35 cellular contexts compared by ENCODE assay signal in the genomic region with DNA sequence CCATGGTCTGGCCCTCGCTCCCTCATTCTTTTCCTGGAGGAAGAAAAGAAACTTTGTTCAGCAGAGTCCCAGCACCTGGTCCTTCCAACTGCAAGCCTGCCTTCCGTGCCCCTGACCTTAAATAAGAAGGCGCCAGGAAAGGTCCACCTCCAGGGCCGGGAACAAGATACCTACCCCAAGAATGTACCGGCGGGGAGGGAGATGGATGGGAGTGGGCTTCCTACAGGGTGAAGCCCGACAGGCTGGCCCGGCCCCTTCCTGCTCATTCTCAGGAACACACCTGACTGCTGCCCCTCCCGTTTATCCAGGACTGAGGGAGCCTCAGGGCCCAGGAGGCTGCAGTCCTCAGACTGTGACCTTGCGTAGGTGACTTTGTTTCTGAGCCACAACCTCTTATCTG.
"Had no signal": no experiment of that assay in that cellular context is flagged by ENCODE, and none has a peak within 500 bp of the region (broad histone marks: within the 10 kb centered on the region; RNA-seq: fewer than 3 reads in every experiment).

No MANE protein-coding gene starts in this region.

- H3K4me1 Mint-ChIP-seq: activated CD4-positive, alpha-beta T cell treated with anti-CD3 and anti-CD28 coated beads for 36 hours; activated CD4-positive, alpha-beta T cell treated with anti-CD3 and anti-CD28 coated beads, Interleukin-2, amount 10 ng/mL, durations not matched to agents 24 days and 14 days; activated CD8-positive, alpha-beta memory T cell treated with anti-CD3 and anti-CD28 coated beads, Interleukin-2, amount 10 ng/mL, durations not matched to agents 7 days and 5 days; activated naive CD4-positive, alpha-beta T cell treated with anti-CD3 and anti-CD28 coated beads, Interleukin-2, amount 10 ng/mL, durations not matched to agents 7 days and 5 days; activated naive CD8-positive, alpha-beta T cell treated with anti-CD3 and anti-CD28 coated beads, Interleukin-2, amount 10 ng/mL, durations not matched to agents 7 days and 5 days; brain had no signal

- H3K27me3 ChIP-seq: ascending aorta, breast epithelium, cardiac muscle cell, colonic mucosa had no signal

- H3K27ac ChIP-seq: ascending aorta, breast epithelium, cardiac muscle cell, colonic mucosa, heart left ventricle, WERI-Rb-1 had no signal

- H3K36me3 ChIP-seq: ascending aorta, breast epithelium, cardiac muscle cell, colonic mucosa, heart left ventricle, WERI-Rb-1 had no signal

- H3K9me3 Mint-ChIP-seq: activated CD4-positive, alpha-beta memory T cell treated with anti-CD3 and anti-CD28 coated beads for 36 hours; activated CD4-positive, alpha-beta T cell treated with anti-CD3 and anti-CD28 coated beads, Interleukin-2, amount 10 ng/mL, durations not matched to agents 24 days and 14 days; activated naive CD4-positive, alpha-beta T cell treated with anti-CD3 and anti-CD28 coated beads, Interleukin-2, amount 10 ng/mL, durations not matched to agents 7 days and 5 days; activated naive CD4-positive, alpha-beta T cell treated with anti-CD3 and anti-CD28 coated beads, Interleukin-2, amount 50 U/mL, for 72 hours; activated naive CD8-positive, alpha-beta T cell treated with anti-CD3 and anti-CD28 coated beads, Interleukin-2, amount 10 ng/mL, durations not matched to agents 7 days and 5 days; activated T-cell treated with anti-CD3 and anti-CD28 coated beads, Interleukin-2, amount 50 U/mL, for 24 hours; activated T-cell treated with anti-CD3 and anti-CD28 coated beads, Interleukin-2, amount 50 U/mL, for 72 hours; T-helper 2 cell treated with Interferon-gamma antibody and Interleukin-4, amounts not matched to agents 5 μg/mL and 100 μg/mL, for 36 hours had no signal

- ATAC-seq: activated CD4-positive, alpha-beta T cell treated with anti-CD3 and anti-CD28 coated beads for 36 hours; activated CD8-positive, alpha-beta memory T cell treated with anti-CD3 and anti-CD28 coated beads, Interleukin-2, amount 10 ng/mL, durations not matched to agents 7 days and 5 days; activated CD8-positive, alpha-beta T cell treated with anti-CD3 and anti-CD28 coated beads, Interleukin-2, amount 10 ng/mL, durations not matched to agents 7 days and 5 days; activated naive CD4-positive, alpha-beta T cell treated with anti-CD3 and anti-CD28 coated beads, Interleukin-2, amount 50 U/mL, for 72 hours; activated T-cell treated with anti-CD3 and anti-CD28 coated beads, Interleukin-2, amount 50 U/mL, for 72 hours; esophagus mucosa; T-helper 17 cell had no signal

- H3K4me3 Mint-ChIP-seq: activated CD4-positive, alpha-beta memory T cell treated with anti-CD3 and anti-CD28 coated beads for 36 hours; activated CD4-positive, alpha-beta T cell treated with anti-CD3 and anti-CD28 coated beads for 36 hours; activated CD4-positive, alpha-beta T cell treated with anti-CD3 and anti-CD28 coated beads, Interleukin-2, amount 10 ng/mL, durations not matched to agents 24 days and 14 days; activated CD8-positive, alpha-beta memory T cell treated with anti-CD3 and anti-CD28 coated beads, Interleukin-2, amount 10 ng/mL, durations not matched to agents 7 days and 5 days; activated CD8-positive, alpha-beta T cell treated with anti-CD3 and anti-CD28 coated beads, Interleukin-2, amount 10 ng/mL, durations not matched to agents 7 days and 5 days; activated naive CD4-positive, alpha-beta T cell treated with anti-CD3 and anti-CD28 coated beads, Interleukin-2, amount 10 ng/mL, durations not matched to agents 7 days and 5 days; activated naive CD8-positive, alpha-beta T cell treated with anti-CD3 and anti-CD28 coated beads, Interleukin-2, amount 10 ng/mL, durations not matched to agents 7 days and 5 days; activated T-cell treated with anti-CD3 and anti-CD28 coated beads, Interleukin-2, amount 50 U/mL, for 24 hours; activated T-cell treated with anti-CD3 and anti-CD28 coated beads, Interleukin-2, amount 50 U/mL, for 72 hours; brain; T-helper 17 cell; T-helper 2 cell treated with Interferon-gamma antibody and Interleukin-4, amounts not matched to agents 5 μg/mL and 100 μg/mL, for 36 hours had no signal

- H3K4me1 ChIP-seq: breast epithelium, colonic mucosa, heart left ventricle had no signal

- DNase-seq: activated CD4-positive, alpha-beta memory T cell treated with anti-CD3 and anti-CD28 coated beads for 36 hours; activated CD4-positive, alpha-beta T cell treated with anti-CD3 and anti-CD28 coated beads for 36 hours; activated CD4-positive, alpha-beta T cell treated with anti-CD3 and anti-CD28 coated beads, Interleukin-2, amount 10 ng/mL, durations not matched to agents 24 days and 14 days; activated CD4-positive, CD25-positive, alpha-beta regulatory T cell; activated CD4-positive, CD25-positive, alpha-beta regulatory T cell treated with anti-CD3 and anti-CD28 coated beads, Interleukin-2, amount 50 U/mL, for 72 hours; activated CD8-positive, alpha-beta memory T cell treated with anti-CD3 and anti-CD28 coated beads, Interleukin-2, amount 10 ng/mL, durations not matched to agents 7 days and 5 days; activated CD8-positive, alpha-beta memory T cell treated with anti-CD3 and anti-CD28 coated beads, Interleukin-2, amount 50 U/mL, for 4 hours; activated CD8-positive, alpha-beta T cell treated with anti-CD3 and anti-CD28 coated beads, Interleukin-2, amount 10 ng/mL, durations not matched to agents 7 days and 5 days; activated gamma-delta T cell; activated naive CD4-positive, alpha-beta T cell; activated naive CD4-positive, alpha-beta T cell treated with anti-CD3 and anti-CD28 coated beads, Interleukin-2, amount 10 ng/mL, durations not matched to agents 7 days and 5 days; activated naive CD8-positive, alpha-beta T cell treated with anti-CD3 and anti-CD28 coated beads, Interleukin-2, amount 10 ng/mL, durations not matched to agents 7 days and 5 days; activated T-cell treated with anti-CD3 and anti-CD28 coated beads, Interleukin-2, amount 50 U/mL, for 24 hours; activated T-cell treated with anti-CD3 and anti-CD28 coated beads, Interleukin-2, amount 50 U/mL, for 72 hours; central memory CD4-positive, alpha-beta T cell; cerebellar nuclear complex; colonic mucosa; effector CD8-positive, alpha-beta T cell; foreskin fibroblast; glutamatergic neuron; heart left ventricle; T-helper 1 cell; T-helper 17 cell; T1000; WERI-Rb-1 had no signal

- H3K9me3 ChIP-seq: ascending aorta, breast epithelium, colonic mucosa, heart left ventricle had no signal

- H3K4me3 ChIP-seq: ascending aorta, breast epithelium, cardiac muscle cell, colonic mucosa, heart left ventricle had no signal

- FAIRE-seq: endometrium, endothelial cell of umbilical vein, frontal cortex had no signal

- H3K36me3 Mint-ChIP-seq: activated CD4-positive, alpha-beta memory T cell treated with anti-CD3 and anti-CD28 coated beads for 36 hours; activated CD8-positive, alpha-beta memory T cell treated with anti-CD3 and anti-CD28 coated beads, Interleukin-2, amount 10 ng/mL, durations not matched to agents 7 days and 5 days; activated naive CD4-positive, alpha-beta T cell treated with anti-CD3 and anti-CD28 coated beads, Interleukin-2, amount 10 ng/mL, durations not matched to agents 7 days and 5 days; activated naive CD4-positive, alpha-beta T cell treated with anti-CD3 and anti-CD28 coated beads, Interleukin-2, amount 50 U/mL, for 72 hours; activated naive CD8-positive, alpha-beta T cell treated with anti-CD3 and anti-CD28 coated beads, Interleukin-2, amount 10 ng/mL, durations not matched to agents 7 days and 5 days; brain had no signal

- H3K27ac Mint-ChIP-seq: activated CD4-positive, alpha-beta memory T cell treated with anti-CD3 and anti-CD28 coated beads for 36 hours; activated CD4-positive, alpha-beta T cell treated with anti-CD3 and anti-CD28 coated beads for 36 hours; activated CD4-positive, alpha-beta T cell treated with anti-CD3 and anti-CD28 coated beads, Interleukin-2, amount 10 ng/mL, durations not matched to agents 24 days and 14 days; activated CD8-positive, alpha-beta memory T cell treated with anti-CD3 and anti-CD28 coated beads, Interleukin-2, amount 10 ng/mL, durations not matched to agents 7 days and 5 days; activated CD8-positive, alpha-beta T cell treated with anti-CD3 and anti-CD28 coated beads, Interleukin-2, amount 10 ng/mL, durations not matched to agents 7 days and 5 days; activated naive CD4-positive, alpha-beta T cell treated with anti-CD3 and anti-CD28 coated beads, Interleukin-2, amount 10 ng/mL, durations not matched to agents 7 days and 5 days; activated naive CD8-positive, alpha-beta T cell treated with anti-CD3 and anti-CD28 coated beads, Interleukin-2, amount 10 ng/mL, durations not matched to agents 7 days and 5 days; activated T-cell treated with anti-CD3 and anti-CD28 coated beads, Interleukin-2, amount 50 U/mL, for 24 hours; activated T-cell treated with anti-CD3 and anti-CD28 coated beads, Interleukin-2, amount 50 U/mL, for 72 hours; T-helper 17 cell; T-helper 2 cell treated with Interferon-gamma antibody and Interleukin-4, amounts not matched to agents 5 μg/mL and 100 μg/mL, for 36 hours had no signal
